ENCODE assay signal across 8 cellular contexts in the genomic region with DNA sequence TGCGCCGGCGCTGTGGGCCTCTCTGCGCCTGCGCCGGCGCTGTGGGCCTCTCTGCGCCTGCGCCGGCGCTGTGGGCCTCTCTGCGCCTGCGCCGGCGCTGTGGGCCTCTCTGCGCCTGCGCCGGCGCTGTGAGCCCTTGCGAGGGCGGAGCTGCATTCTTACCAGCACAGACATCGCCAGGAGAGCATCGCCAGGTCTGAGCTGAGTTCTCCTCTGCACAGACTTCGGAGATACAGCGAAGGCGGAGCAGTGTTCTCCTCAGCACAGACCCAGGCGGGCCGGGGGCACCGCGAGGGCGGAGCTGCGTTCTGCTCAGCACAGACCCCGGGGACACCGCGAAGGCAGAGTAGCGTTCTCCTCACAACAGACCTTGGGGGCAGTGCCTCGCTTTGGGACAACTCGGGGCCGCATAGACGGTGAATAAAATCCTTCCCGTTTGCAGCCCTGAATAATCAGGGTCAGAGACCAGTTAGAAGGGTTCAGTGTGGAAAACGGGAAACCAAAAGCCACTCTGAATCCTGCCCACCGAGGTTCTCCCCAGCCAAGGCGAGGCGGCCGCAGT.
A peak's percentile ranks its signal among the peaks of the same experiment; 100 is the strongest.
DNase-seq lines count a peak whose midpoint lies in the region; ATAC-seq, FAIRE-seq and TF ChIP-seq lines count a peak whose summit lies in the region.
"Not testable (repeated sequence)": the region's sequence is repeated elsewhere in the genome, so short reads cannot be mapped to it uniquely, and the experiment has no call there.

No MANE protein-coding gene starts in this region.

- POLR2A ChIA-PET in K562 (lab: Yijun Ruan, JAX): not testable (repeated sequence)

- not testable (repeated sequence) for FAIRE-seq in K562 (lab: Jason Lieb, UNC)

- peak in 2 of 3 donors; percentile 6 to 23 for DNase-seq in CD4-positive, CD25-positive, alpha-beta regulatory T cell
- DNase-seq in SJCRH30 (peak; percentile 81 to 82), K562 (ENCODE audit: extremely low read depth in 1 of 4, low spot score in 3 of 4) (peak; percentile 26 to 54 (median 35)), heart right ventricle (peak in 1 of 2 donors; percentile 18), thyroid gland (peak; percentile 21 to 39)
- not testable (repeated sequence) for DNase-seq in activated T-cell treated with anti-CD3 and anti-CD28 coated beads, Interleukin-2, amount 50 U/mL, for 24 hours; prostate gland (ENCODE audit: low spot score)

- not testable (repeated sequence) for H3K9me3 Mint-ChIP-seq in CD4-positive, CD25-positive, alpha-beta regulatory T cell; activated T-cell treated with anti-CD3 and anti-CD28 coated beads, Interleukin-2, amount 50 U/mL, for 24 hours

- H3K4me3 Mint-ChIP-seq in CD4-positive, CD25-positive, alpha-beta regulatory T cell: peak overlapping the region; percentile 32 to 59 (median 53)
- H3K4me3 Mint-ChIP-seq in activated T-cell treated with anti-CD3 and anti-CD28 coated beads, Interleukin-2, amount 50 U/mL, for 24 hours: peak overlapping the region; percentile 62

- peak overlapping the region; percentile 34 to 76; a peak in 2 of 4 replicates for H3K9ac ChIP-seq in K562 (ENCODE audit: insufficient read depth in 1 of 2, low read depth in 2 of 2, low read length in 2 of 2)

- BruUV-seq in K562 (replicated peaks; lab: Mats Ljungman, UMichigan): not testable (repeated sequence)

- not testable (repeated sequence) for H4K20me1 ChIP-seq in K562 (replicated peaks; ENCODE audit: control insufficient read depth, insufficient read depth, low read length)

- peak in 1 of 2 donors; percentile 71 for ATAC-seq in CD4-positive, CD25-positive, alpha-beta regulatory T cell (ENCODE audit: low read depth in 2 of 2)
- ATAC-seq in GM21360 (IDR thresholded peaks at IDR 0.05; ENCODE audit: unreplicated experiment) (peak; percentile 85), K562 (peak; percentile 89), heart right ventricle (peak in 5 of 8 donors; percentile 67 to 80 (median 68))

- not testable (repeated sequence) for H3K36me3 ChIP-seq in CD4-positive, CD25-positive, alpha-beta regulatory T cell (ENCODE audit: control insufficient read depth, insufficient read depth, low read length); SJCRH30; K562 (ENCODE audit: control insufficient read depth, insufficient read depth, low read length); heart right ventricle; prostate gland; thyroid gland

- not testable (repeated sequence) for TF ChIP-seq EP300 in K562 (IDR thresholded peaks at IDR 0.05; ENCODE audit: low read length)

- H3K9me1 ChIP-seq in K562 (ENCODE audit: control insufficient read depth, insufficient read depth, low read length): not testable (repeated sequence)

- H3K4me1 ChIP-seq in CD4-positive, CD25-positive, alpha-beta regulatory T cell (ENCODE audit: control insufficient read depth, insufficient read depth, low read length, poor library complexity, severe bottlenecking); SJCRH30; K562 (replicated peaks in 1 of 2; ENCODE audit: control insufficient read depth in 2 of 2, insufficient read depth in 2 of 2, low read length in 2 of 2); heart right ventricle; prostate gland (replicated peaks); thyroid gland: not testable (repeated sequence)

- H3K36me3 Mint-ChIP-seq in CD4-positive, CD25-positive, alpha-beta regulatory T cell; activated T-cell treated with anti-CD3 and anti-CD28 coated beads, Interleukin-2, amount 50 U/mL, for 24 hours (ENCODE audit: low read depth): not testable (repeated sequence)

- in situ Hi-C loops in K562 (cut with MboI): loop anchor here (25.0 kb wide), 1 partner anchor 1670 kb away; a partner anchor contains a TSS

- not testable (repeated sequence) for H3K4me1 Mint-ChIP-seq in CD4-positive, CD25-positive, alpha-beta regulatory T cell; activated T-cell treated with anti-CD3 and anti-CD28 coated beads, Interleukin-2, amount 50 U/mL, for 24 hours (ENCODE audit: low read depth)

- H3K4me2 ChIP-seq in K562 (ENCODE audit: insufficient read depth, low read length): peak overlapping the region; percentile 60

- peak in 1 of 2 experiments; percentile 8; a peak in 1 of 4 replicates for TF ChIP-seq RAD21 in K562 (CRISPR knock-in tag; conservative IDR thresholded peaks at IDR 0.05 in 1 of 2, IDR thresholded peaks at IDR 0.05 in 1 of 2)

- intact Hi-C loops in K562 (cut with micrococcal nuclease); heart right ventricle (cut with DNase I); prostate gland (cut with DNase I); thyroid gland (cut with DNase I): not testable (repeated sequence)

- not testable (repeated sequence) for H3K4me3 ChIP-seq in CD4-positive, CD25-positive, alpha-beta regulatory T cell (ENCODE audit: low read depth, low read length)
- H3K4me3 ChIP-seq in SJCRH30: peak overlapping the region; percentile 97
- H3K4me3 ChIP-seq in K562: peak overlapping the region; percentile 43
- H3K4me3 ChIP-seq in heart right ventricle: peak overlapping the region in 7 of 10 donors; percentile 12 to 63 (median 30)
- peak overlapping the region; percentile 27 to 31 for H3K4me3 ChIP-seq in prostate gland
- peak overlapping the region in 1 of 3 donors; percentile 13 for H3K4me3 ChIP-seq in thyroid gland (replicated peaks in 1 of 3)

- H3K9me3 ChIP-seq in CD4-positive, CD25-positive, alpha-beta regulatory T cell (ENCODE audit: control insufficient read depth in 2 of 2, low read length in 2 of 2); SJCRH30 (replicated peaks); K562 (replicated peaks; ENCODE audit: control insufficient read depth, insufficient read depth, low read depth, low read length); prostate gland; thyroid gland: not testable (repeated sequence)
- H3K9me3 ChIP-seq in heart right ventricle: peaks cover 0 to 32% (median 0%) of the 10 kb centered on the region in 11 donors

- not testable (repeated sequence) for H3K27me3 Mint-ChIP-seq in CD4-positive, CD25-positive, alpha-beta regulatory T cell; activated T-cell treated with anti-CD3 and anti-CD28 coated beads, Interleukin-2, amount 50 U/mL, for 24 hours

- not testable (repeated sequence) for H3K27me3 ChIP-seq in CD4-positive, CD25-positive, alpha-beta regulatory T cell (ENCODE audit: control insufficient read depth, insufficient read depth, low read length); SJCRH30; K562 (ENCODE audit: control insufficient read depth in 2 of 2, insufficient read depth in 2 of 2, low read length in 2 of 2); heart right ventricle; prostate gland (replicated peaks; ENCODE audit: insufficient read depth); thyroid gland

- CTCF ChIA-PET in K562 (lab: Yijun Ruan, JAX; ENCODE audit: low intra/inter-chr PET ratio): not testable (repeated sequence)

- not testable (repeated sequence) for TF ChIP-seq CTCF in K562 (IDR thresholded peaks at IDR 0.05 in 2 of 3, conservative IDR thresholded peaks at IDR 0.05 in 1 of 3; ENCODE audit: insufficient read depth in 2 of 3, low read depth in 1 of 3, low read length in 3 of 3); heart right ventricle (IDR thresholded peaks at IDR 0.05); prostate gland (IDR thresholded peaks at IDR 0.05); thyroid gland (IDR thresholded peaks at IDR 0.05)

- TF ChIP-seq POLR2A in K562 (conservative IDR thresholded peaks at IDR 0.05): peak; percentile 59; the same call in 1 of the 2 replicates
- TF ChIP-seq POLR2A in prostate gland (IDR thresholded peaks at IDR 0.05): peak; percentile 48
- not testable (repeated sequence) for TF ChIP-seq POLR2A in thyroid gland (IDR thresholded peaks at IDR 0.05)

- H3K79me2 ChIP-seq in K562 (ENCODE audit: control insufficient read depth, insufficient read depth, low read length): not testable (repeated sequence)

- peak overlapping the region in 1 of 3 donors; percentile 74 for H3K27ac Mint-ChIP-seq in CD4-positive, CD25-positive, alpha-beta regulatory T cell
- not testable (repeated sequence) for H3K27ac Mint-ChIP-seq in activated T-cell treated with anti-CD3 and anti-CD28 coated beads, Interleukin-2, amount 50 U/mL, for 24 hours

- WGBS in K562 (ENCODE audit: insufficient coverage, low coverage, missing lambda C conversion rate): 28% methylated on average over 10 of the region's 46 CpGs
- 48 to 65% methylated on average over 27 to 36 of the region's 46 CpGs for WGBS in heart right ventricle, 2 donors
- WGBS in prostate gland: 55% methylated on average over 33 of the region's 46 CpGs
- 51 to 61% methylated on average over 10 to 24 of the region's 46 CpGs for WGBS in thyroid gland, 2 donors

- not testable (repeated sequence) for H3K27ac ChIP-seq in CD4-positive, CD25-positive, alpha-beta regulatory T cell (ENCODE audit: insufficient read depth, low read length, poor library complexity, severe bottlenecking); K562 (ENCODE audit: extremely low read depth, low read depth, low read length); thyroid gland
- H3K27ac ChIP-seq in SJCRH30 (peak overlapping the region; percentile 72), heart right ventricle (peak overlapping the region in 2 of 10 donors; percentile 62 to 65), prostate gland (peak overlapping the region in 1 of 2 donors; percentile 45)

- H2AFZ ChIP-seq in K562 (ENCODE audit: low read depth, low read length): not testable (repeated sequence)

TF ChIP-seq in K562, 482 proteins besides CTCF, POLR2A, EP300 and RAD21 (continues in another document):
- TF ChIP-seq ZSCAN29 (IDR thresholded peaks at IDR 0.05): peak; percentile 94
- peak; percentile 36 for TF ChIP-seq TAF1 (IDR thresholded peaks at IDR 0.05; ENCODE audit: control insufficient read depth, extremely low read depth, insufficient read depth, low read length, severe bottlenecking)
- TF ChIP-seq POLR2B (IDR thresholded peaks at IDR 0.05; ENCODE audit: low read depth, partially characterized antibody): peak; percentile 58
- TF ChIP-seq RBFOX2 (IDR thresholded peaks at IDR 0.05; ENCODE audit: low read depth, low read length): peak; percentile 61
- TF ChIP-seq MEIS2 (IDR thresholded peaks at IDR 0.05; ENCODE audit: partially characterized antibody): peak; percentile 83
- peak; percentile 54 for TF ChIP-seq SUPT5H (IDR thresholded peaks at IDR 0.05)
- peak; percentile 64 for TF ChIP-seq POLR2G (IDR thresholded peaks at IDR 0.05; ENCODE audit: low read depth, low read length)
